ENCODE assay signal across 21 cellular contexts in genomic region chr14:99670361-99671229, GRCh38. TPM values are rescaled to one million over a fixed set of nuclear protein-coding genes. Genes with fewer than 3 reads are reported as not detected.
DNase-seq lines count a peak whose midpoint lies in the region; ATAC-seq, FAIRE-seq and TF ChIP-seq lines count a peak whose summit lies in the region.
"Had no signal": no experiment of that assay in that cellular context is flagged by ENCODE, and none has a peak within 500 bp of the region (broad histone marks: within the 10 kb centered on the region; RNA-seq: fewer than 3 reads in every experiment).

No MANE protein-coding gene starts in this region.

- H3K9me3 ChIP-seq in SK-N-SH: no peaks in the 10 kb centered on the region
- no peaks in the 10 kb centered on the region for H3K9me3 ChIP-seq in astrocyte (ENCODE audit: insufficient read depth, low read depth, low read length)
- H3K9me3 ChIP-seq: BLaER1 treated with 17β-estradiol and CSF1 and Interleukin-3, amounts not matched to agents 10 nM and 100 nM had no signal

- H3K27me3 Mint-ChIP-seq in astrocyte (ENCODE audit: low read depth, unreplicated experiment): peaks cover 30% of the 10 kb centered on the region
- H3K27me3 Mint-ChIP-seq in osteocyte (ENCODE audit: unreplicated experiment): no peaks in the 10 kb centered on the region

- FAIRE-seq in astrocyte (lab: Jason Lieb, UNC): no peak
- FAIRE-seq: G401.6, urothelium cell line had no signal

- TF ChIP-seq CTCF in SK-N-SH (IDR thresholded peaks at IDR 0.05) (no peak), astrocyte (IDR thresholded peaks at IDR 0.05; ENCODE audit: insufficient read depth, low read depth, low read length) (no peak), fibroblast of the aortic adventitia (IDR thresholded peaks at IDR 0.05; ENCODE audit: insufficient read depth, low read length) (no peak), osteocyte (IDR thresholded peaks at IDR 0.05) (no peak)

- no peak for ATAC-seq in SK-N-SH treated with all-trans-retinoic acid at 6 μM for 48 hours

- no peak overlapping the region for H2AFZ ChIP-seq in SK-N-SH (ENCODE audit: low read depth)
- H2AFZ ChIP-seq in astrocyte (ENCODE audit: low read depth, low read length): no peak overlapping the region

- H3K79me2 ChIP-seq in SK-N-SH (ENCODE audit: insufficient read depth): no peaks in the 10 kb centered on the region
- H3K79me2 ChIP-seq in astrocyte (ENCODE audit: insufficient read depth, low read length): no peaks in the 10 kb centered on the region

- no peak for TF ChIP-seq RAD21 in SK-N-SH (IDR thresholded peaks at IDR 0.05; ENCODE audit: low read length)

- H3K4me3 Mint-ChIP-seq in astrocyte (ENCODE audit: unreplicated experiment) (no peak overlapping the region), osteocyte (ENCODE audit: unreplicated experiment) (no peak overlapping the region)

- peaks cover 3 to 7% of the 10 kb centered on the region in 2 experiments; a peak in 2 of 4 replicates for H3K4me1 ChIP-seq in SK-N-SH (ENCODE audit: control insufficient read depth in 1 of 2, insufficient read depth in 2 of 2, low read depth in 1 of 2, low read length in 1 of 2)
- H3K4me1 ChIP-seq in astrocyte (ENCODE audit: insufficient read depth, low read length): peaks cover 22% of the 10 kb centered on the region

- H3K36me3 ChIP-seq in SK-N-SH (replicated peaks in 1 of 2; ENCODE audit: control insufficient read depth in 1 of 2, insufficient read depth in 2 of 2, low read length in 1 of 2) (no peaks in the 10 kb centered on the region), astrocyte (ENCODE audit: insufficient read depth, low read length) (no peaks in the 10 kb centered on the region)
- H3K36me3 ChIP-seq: BLaER1 treated with 17β-estradiol and CSF1 and Interleukin-3, amounts not matched to agents 10 nM and 100 nM had no signal

- peaks cover 2% of the 10 kb centered on the region for H3K36me3 Mint-ChIP-seq in astrocyte (ENCODE audit: low read depth, unreplicated experiment)
- peaks cover 4% of the 10 kb centered on the region for H3K36me3 Mint-ChIP-seq in osteocyte (ENCODE audit: unreplicated experiment)

- H3K9me3 Mint-ChIP-seq in astrocyte (ENCODE audit: unreplicated experiment) (no peaks in the 10 kb centered on the region), osteocyte (ENCODE audit: unreplicated experiment) (no peaks in the 10 kb centered on the region)

- H3K4me3 ChIP-seq in SK-N-SH (ENCODE audit: low read depth in 2 of 2, low read length in 1 of 2) (no peak overlapping the region), astrocyte (ENCODE audit: insufficient read depth, low read depth, low read length) (no peak overlapping the region), fibroblast of the aortic adventitia (ENCODE audit: low read depth, low read length) (no peak overlapping the region)
- H3K4me3 ChIP-seq: BLaER1 treated with 17β-estradiol and CSF1 and Interleukin-3, amounts not matched to agents 10 nM and 100 nM had no signal

- no peaks in the 10 kb centered on the region for H3K9me2 ChIP-seq in SK-N-SH

- no peak overlapping the region for H3K27ac ChIP-seq in SK-N-SH (ENCODE audit: low read depth in 2 of 2, low read length in 1 of 2)
- H3K27ac ChIP-seq in astrocyte (ENCODE audit: low read depth, low read length): no peak overlapping the region
- H3K27ac ChIP-seq: 22Rv1 had no signal

- H3F3A ChIP-seq in SK-N-SH (replicated peaks; ENCODE audit: insufficient read depth): no peaks in the 10 kb centered on the region

- H3K9ac ChIP-seq in SK-N-SH: no peak overlapping the region
- H3K9ac ChIP-seq in astrocyte (ENCODE audit: low read length): no peak overlapping the region

- CTCF ChIA-PET in SK-N-SH (lab: Yijun Ruan, JAX): interaction anchor here (1.2 kb wide), 1 partner anchor 215 kb away, joined by 3 read pairs; no protein-coding TSS in a partner anchor

- WGBS in SK-N-SH (ENCODE audit: low lambda C conversion rate): 86% methylated on average over 14 of the region's 14 CpGs

- H3K27ac Mint-ChIP-seq in astrocyte (ENCODE audit: unreplicated experiment) (peak overlapping the region; percentile 67), osteocyte (ENCODE audit: unreplicated experiment) (peak overlapping the region; percentile 77)

- H3K4me2 ChIP-seq in SK-N-SH (no peak overlapping the region), astrocyte (ENCODE audit: low read length) (peak overlapping the region; percentile 21)

- H4K20me1 ChIP-seq in SK-N-SH (ENCODE audit: insufficient read depth) (no peaks in the 10 kb centered on the region), astrocyte (ENCODE audit: insufficient read depth, low read length) (no peaks in the 10 kb centered on the region)
- H4K20me1 ChIP-seq: BLaER1 treated with 17β-estradiol and CSF1 and Interleukin-3, amounts not matched to agents 10 nM and 100 nM had no signal

- DNase-seq in SK-N-SH (no peak), astrocyte (ENCODE audit: low read depth) (peak; percentile 51), fibroblast of the aortic adventitia (ENCODE audit: low read depth) (peak; percentile 54), osteocyte (ENCODE audit: extremely low spot score, unreplicated experiment) (no peak), NCI-H2227 (lab: John Stamatoyannopoulos, UW; ENCODE audit: unreplicated experiment) (no peak), NCI-H2081 (lab: John Stamatoyannopoulos, UW) (no peak)
- no peak for DNase-seq in activated CD4-positive, alpha-beta T cell treated with anti-CD3 and anti-CD28 coated beads for 48 hours
- DNase-seq: activated CD4-positive, alpha-beta T cell treated with anti-CD3 and anti-CD28 coated beads, Interleukin-2, amount 50 U/mL, for 1 hour; activated gamma-delta T cell treated with Interleukin-2 at 50 U/mL for 16 hours; effector memory CD4-positive, alpha-beta T cell; H7; KBM-7; kidney glomerular epithelial cell; NCI-H510A; stimulated activated CD8-positive, alpha-beta memory T cell treated with anti-CD3 and anti-CD28 coated beads, Interleukin-4, amount 100 ng/mL, for 48 hours had no signal

- no peak for TF ChIP-seq EP300 in SK-N-SH (IDR thresholded peaks at IDR 0.05; ENCODE audit: borderline replicate concordance in 1 of 2, low read depth in 1 of 2, low read length in 1 of 2)

- H3K27me3 ChIP-seq in SK-N-SH (ENCODE audit: insufficient read depth) (0 out of 2 replicates have a peak, but pooled peaks cover 3% of the 10 kb centered on the region), astrocyte (ENCODE audit: insufficient read depth, low read length) (no peaks in the 10 kb centered on the region)
- H3K27me3 ChIP-seq: BLaER1 treated with 17β-estradiol and CSF1 and Interleukin-3, amounts not matched to agents 10 nM and 100 nM had no signal

- POLR2A ChIA-PET in SK-N-SH (lab: Yijun Ruan, JAX): no interaction called here

- H3K4me1 Mint-ChIP-seq in astrocyte (ENCODE audit: low read depth, unreplicated experiment) (peaks cover 9% of the 10 kb centered on the region), osteocyte (ENCODE audit: unreplicated experiment) (peaks cover 22% of the 10 kb centered on the region)

TF ChIP-seq in SK-N-SH, 30 proteins besides CTCF, POLR2A, EP300 and RAD21:
- TF ChIP-seq TCF12 (IDR thresholded peaks at IDR 0.05) (peak; percentile 32; the same call in 1 of the 2 replicates), YY1 (IDR thresholded peaks at IDR 0.05; ENCODE audit: low read depth) (no peak)

TF ChIP-seq in SK-N-SH treated with all-trans-retinoic acid at 6 μM for 48 hours, 23 proteins besides CTCF, POLR2A, EP300 and RAD21 (continues in another document):
- TF ChIP-seq, protein P1, sequence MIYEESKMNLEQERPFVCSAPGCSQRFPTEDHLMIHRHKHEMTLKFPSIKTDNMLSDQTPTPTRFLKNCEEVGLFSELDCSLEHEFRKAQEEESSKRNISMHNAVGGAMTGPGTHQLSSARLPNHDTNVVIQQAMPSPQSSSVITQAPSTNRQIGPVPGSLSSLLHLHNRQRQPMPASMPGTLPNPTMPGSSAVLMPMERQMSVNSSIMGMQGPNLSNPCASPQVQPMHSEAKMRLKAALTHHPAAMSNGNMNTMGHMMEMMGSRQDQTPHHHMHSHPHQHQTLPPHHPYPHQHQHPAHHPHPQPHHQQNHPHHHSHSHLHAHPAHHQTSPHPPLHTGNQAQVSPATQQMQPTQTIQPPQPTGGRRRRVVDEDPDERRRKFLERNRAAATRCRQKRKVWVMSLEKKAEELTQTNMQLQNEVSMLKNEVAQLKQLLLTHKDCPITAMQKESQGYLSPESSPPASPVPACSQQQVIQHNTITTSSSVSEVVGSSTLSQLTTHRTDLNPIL (CRISPR knock-in tag; IDR thresholded peaks at IDR 0.05; ENCODE audit: low read depth): no peak
- TF ChIP-seq ZFP3 (CRISPR knock-in tag; IDR thresholded peaks at IDR 0.05): no peak
- no peak for TF ChIP-seq TSHZ2 (CRISPR knock-in tag; IDR thresholded peaks at IDR 0.05)
- no peak for TF ChIP-seq ZNF8 (CRISPR knock-in tag; IDR thresholded peaks at IDR 0.05)

RNA-seq across cellular contexts. Expression of gene CYP46A1, which starts 13.5 kb away (rescaled TPM):
- 0.18 and 0.30 TPM in 2 replicates for polyA plus RNA-seq in SK-N-SH (2012; rRNA removed)
- polyA plus RNA-seq in SK-N-SH (2012; cell fraction: cytosol; rRNA removed): 0.21 and 0.26 TPM in 2 replicates
- 1.1 and 1.4 TPM in 2 replicates for polyA plus RNA-seq in SK-N-SH (2012; cell fraction: nucleus; rRNA removed)
- total RNA-seq in astrocyte (0.41 and 0.52 TPM in 2 replicates), fibroblast of the aortic adventitia (ENCODE audit: low replicate concordance) (0.36 and 0.49 TPM in 2 replicates), osteocyte (1.3 and 1.8 TPM in 2 replicates)
- total RNA-seq: RPMI7951 had no signal

RNA-seq across cellular contexts. Expression of gene HHIPL1, which starts 25.7 kb away (rescaled TPM):
- 0.02 TPM in 2 replicates for polyA plus RNA-seq in SK-N-SH (2012; rRNA removed)
- polyA plus RNA-seq in SK-N-SH (2012; cell fraction: cytosol; rRNA removed): 0.01 and 0.03 TPM in 2 replicates
- 0.01 and 0.05 TPM in 2 replicates for polyA plus RNA-seq in SK-N-SH (2012; cell fraction: nucleus; rRNA removed)
- total RNA-seq in astrocyte (0.86 and 1.1 TPM in 2 replicates), fibroblast of the aortic adventitia (ENCODE audit: low replicate concordance) (4.4 and 5.1 TPM in 2 replicates), osteocyte (2.0 and 2.7 TPM in 2 replicates)

Comparison
In these comparisons a context has a peak if more than half of its experiments do, and no peak if none do; other contexts are left out.
1. DNase-seq: peak in astrocyte (single experiment) and fibroblast of the aortic adventitia (single experiment); none in SK-N-SH (single experiment), osteocyte (single experiment), NCI-H2227 (single experiment), NCI-H2081 (0 of 2) and activated CD4-positive, alpha-beta T cell treated with anti-CD3 and anti-CD28 coated beads for 48 hours (single experiment).